8 cellular contexts compared by ENCODE assay signal in the genomic region with DNA sequence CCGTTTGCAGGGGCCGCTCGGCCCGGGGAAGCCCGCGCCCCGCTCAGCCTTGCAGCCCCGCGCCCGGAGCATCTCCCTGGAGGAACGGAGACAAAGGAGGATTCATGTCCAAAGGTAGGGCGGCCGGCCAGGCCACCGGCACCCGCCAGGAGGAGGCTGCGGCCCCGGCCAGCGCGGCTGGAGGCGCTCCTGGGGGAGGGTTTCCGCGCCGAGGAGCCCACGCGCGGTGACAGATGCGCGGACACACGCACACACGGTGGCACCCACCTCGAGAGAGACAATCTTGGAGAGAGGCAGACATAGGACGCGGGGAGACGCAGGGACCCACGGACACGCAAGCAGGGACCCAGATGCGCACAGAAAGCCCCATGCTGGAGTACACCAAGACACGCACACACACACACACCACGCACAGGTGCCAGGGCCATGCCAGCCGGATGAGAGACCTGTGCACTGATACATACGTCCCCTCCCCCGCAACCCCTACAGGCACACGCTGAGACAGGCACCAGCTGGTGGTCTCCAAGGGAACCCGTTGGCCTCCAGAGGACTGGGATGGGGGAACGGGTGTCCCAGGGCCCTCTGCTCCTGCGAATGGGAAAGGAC. TPM values are rescaled to one million over a fixed set of nuclear protein-coding genes. Genes with fewer than 3 reads are reported as not detected.
DNase-seq lines count a peak whose midpoint lies in the region; ATAC-seq, FAIRE-seq and TF ChIP-seq lines count a peak whose summit lies in the region.

No MANE protein-coding gene starts in this region.

- H2BK20ac ChIP-seq in H1 (ENCODE audit: low read length) = 0 out of 2 replicates have a peak overlapping the region, but pooled peaks have one; percentile 34

- WGBS in H1 (ENCODE audit: extremely low coverage in 1 of 2, insufficient coverage in 1 of 2, insufficient read length in 1 of 2, insufficient replicate concordance in 2 of 2, low coverage in 1 of 2, low lambda C conversion rate in 2 of 2, missing lambda C conversion rate in 1 of 2), 2 experiments = 8% methylated on average over 27 of the region's 46 CpGs; no CpG with 5 or more reads in 1 of the 2 experiments
- WGBS in sigmoid colon, 2 donors = 3 to 4% methylated on average over 46 of the region's 46 CpGs

- H3K36me3 ChIP-seq in H1 (ENCODE audit: control insufficient read depth in 2 of 4, insufficient read depth in 4 of 4, low read length in 3 of 4) (no peaks in the 10 kb centered on the region), sigmoid colon (no peaks in the 10 kb centered on the region)

- H2BK5ac ChIP-seq in H1 (ENCODE audit: low read depth, low read length) = no peak overlapping the region

- peaks cover 2% of the 10 kb centered on the region; the same call in 1 of the 2 replicates for H3K79me1 ChIP-seq in H1 (ENCODE audit: low read depth, low read length)

- no peak for TF ChIP-seq CTCF in H1 (IDR thresholded peaks at IDR 0.05; ENCODE audit: control extremely low read depth in 1 of 3, insufficient read depth in 1 of 3, low read depth in 1 of 3, low read length in 3 of 3)
- no peak for TF ChIP-seq CTCF in sigmoid colon (IDR thresholded peaks at IDR 0.05)

- H3K27ac ChIP-seq in H1 (ENCODE audit: low read depth, low read length) (no peak overlapping the region), sigmoid colon (no peak overlapping the region)

- no peak for TF ChIP-seq RAD21 in H1 (IDR thresholded peaks at IDR 0.05 in 1 of 2, conservative IDR thresholded peaks at IDR 0.05 in 1 of 2; ENCODE audit: low read depth in 2 of 2, low read length in 2 of 2)

- H3K23me2 ChIP-seq in H1 (ENCODE audit: low read depth, low read length) = peaks cover 13% of the 10 kb centered on the region

- peak overlapping the region; percentile 68 to 87 (median 79) for H3K4me3 ChIP-seq in H1 (ENCODE audit: extremely low read depth in 1 of 4, insufficient read depth in 2 of 4, low read depth in 3 of 4, low read length in 4 of 4)
- peak overlapping the region; percentile 16 to 50 (median 40) for H3K4me3 ChIP-seq in sigmoid colon

- H2BK120ac ChIP-seq in H1 (replicated peaks; ENCODE audit: low read depth, low read length) = no peak overlapping the region

- intact Hi-C loops in sigmoid colon (cut with DNase I) = no loop called here

- peak overlapping the region; percentile 31 for H3K14ac ChIP-seq in H1 (ENCODE audit: insufficient read length)

- H4K8ac ChIP-seq in H1 (ENCODE audit: extremely low read depth, insufficient read depth, low read length) = peak overlapping the region; percentile 83

- TF ChIP-seq POLR2A in H1 (IDR thresholded peaks at IDR 0.05; ENCODE audit: control extremely low read depth in 1 of 2, low read depth in 2 of 2, low read length in 2 of 2) (no peak), sigmoid colon (IDR thresholded peaks at IDR 0.05) (no peak)

- peak overlapping the region; percentile 82 for H4K91ac ChIP-seq in H1 (replicated peaks; ENCODE audit: insufficient read length, low read length)

- H3K18ac ChIP-seq in H1 (ENCODE audit: extremely low read depth, low read length) = peak overlapping the region; percentile 87

- H2BK12ac ChIP-seq in H1 (ENCODE audit: low read depth, low read length) = peak overlapping the region; percentile 95; the same call in 1 of the 2 replicates

- H3K27me3 ChIP-seq in H1 (replicated peaks in 1 of 4; ENCODE audit: control insufficient read depth in 3 of 4, extremely low read depth in 1 of 4, insufficient read depth in 3 of 4, low read length in 3 of 4) (peaks cover 10 to 29% (median 26%) of the 10 kb centered on the region in 4 experiments), sigmoid colon (peaks cover 21 to 62% (median 43%) of the 10 kb centered on the region in 3 donors)

- H2AK5ac ChIP-seq in H1 (ENCODE audit: low read depth, low read length) = peak overlapping the region; percentile 28; the same call in 1 of the 2 replicates

- CTCF ChIA-PET in H1 (lab: Charles Lee; ENCODE audit: partially characterized antibody) = interaction anchor here (1.1 to 2.3 kb wide), 5 partner anchors 10 to 142 kb away, joined by 4 to 14 read pairs (median 6); no protein-coding TSS in a partner anchor

- no peaks in the 10 kb centered on the region for H3K9me3 ChIP-seq in H1 (ENCODE audit: insufficient read depth in 2 of 2, low read depth in 1 of 2, low read length in 1 of 2)
- no peaks in the 10 kb centered on the region for H3K9me3 ChIP-seq in sigmoid colon

- peak overlapping the region; percentile 31; the same call in 1 of the 2 replicates for H2BK15ac ChIP-seq in H1 (ENCODE audit: low read length)

- peak overlapping the region; percentile 2; the same call in 1 of the 2 replicates for H2AFZ ChIP-seq in H1 (ENCODE audit: low read length)

- ATAC-seq in GM19455 (IDR thresholded peaks at IDR 0.05; ENCODE audit: unreplicated experiment) = no peak

- peak; percentile 34 to 53 for DNase-seq in NCI-H2081 (lab: John Stamatoyannopoulos, UW)
- DNase-seq in NCI-H2081 treated with DMSO at 0.1 percent for 48 hours (lab: John Stamatoyannopoulos, UW) = no peak
- peak; percentile 59 to 81 for DNase-seq in NCI-H524 (lab: John Stamatoyannopoulos, UW)
- DNase-seq in H1 (ENCODE audit: low read depth in 1 of 2, low spot score in 2 of 2) = peak in 1 of 2 experiments; percentile 64
- no peak for DNase-seq in sigmoid colon
- no peak for DNase-seq in cerebellar nuclear complex (lab: John Stamatoyannopoulos, UW)
- DNase-seq in GDM1 (lab: John Stamatoyannopoulos, UW) = no peak

- no peak overlapping the region for H3K56ac ChIP-seq in H1 (replicated peaks; ENCODE audit: insufficient read length, low read depth, low read length)

- peaks cover 0 to 5% of the 10 kb centered on the region in 2 experiments; a peak in 1 of 4 replicates for H3K79me2 ChIP-seq in H1 (ENCODE audit: control insufficient read depth in 1 of 2, insufficient read depth in 2 of 2, low read length in 2 of 2)

- peaks cover 0 to 8% of the 10 kb centered on the region in 2 experiments for H4K20me1 ChIP-seq in H1 (replicated peaks in 1 of 2; ENCODE audit: control insufficient read depth in 1 of 2, insufficient read depth in 2 of 2, low read length in 2 of 2)

- POLR2A ChIA-PET in H1 (lab: Charles Lee; ENCODE audit: partially characterized antibody) = interaction anchor here (0.6 to 1.5 kb wide), 11 partner anchors 10 to 286 kb away, joined by 3 to 7 read pairs (median 4); a partner anchor contains a TSS

- H3K4me1 ChIP-seq in H1 (replicated peaks in 1 of 4; ENCODE audit: control insufficient read depth in 3 of 4, insufficient read depth in 4 of 4, low read length in 3 of 4) (peaks cover 0 to 14% (median 10%) of the 10 kb centered on the region in 4 experiments; a peak in 6 of 7 replicates), sigmoid colon (peaks cover 0 to 12% (median 11%) of the 10 kb centered on the region in 4 donors)

- TF ChIP-seq EP300 in H1 (IDR thresholded peaks at IDR 0.05; ENCODE audit: borderline replicate concordance in 1 of 2, low read depth in 2 of 2, low read length in 2 of 2) (no peak), sigmoid colon (IDR thresholded peaks at IDR 0.05) (no peak)

- peak overlapping the region; percentile 15 for H4K5ac ChIP-seq in H1 (ENCODE audit: insufficient read length, low read depth, low read length)

- H3K4me2 ChIP-seq in H1 (ENCODE audit: insufficient read depth in 1 of 2, low read depth in 2 of 2, low read length in 2 of 2) = peak overlapping the region; percentile 89 to 98

- peak overlapping the region; percentile 98 for H3K4ac ChIP-seq in H1 (replicated peaks; ENCODE audit: insufficient read length, low read depth, low read length)

- no peak for FAIRE-seq in H1 (lab: Jason Lieb, UNC)

- peak overlapping the region; percentile 12 for H3K23ac ChIP-seq in H1 (ENCODE audit: insufficient read length)

- peak overlapping the region; percentile 45 to 58 (median 55) for H3K9ac ChIP-seq in H1 (replicated peaks in 1 of 4; ENCODE audit: extremely low read depth in 1 of 4, low read depth in 3 of 4, low read length in 3 of 4)

RNA-seq across cellular contexts. Expression of a gene that starts 7.8 kb away (rescaled TPM):
- 38.9 and 39.1 TPM in 2 replicates for total RNA-seq in H1 (2021; fragmentation: NEBNext Ultra II Directional; extraction: Animal tissue kit (Norgen Biotek cat#: 25700))
- polyA plus RNA-seq in H1 (2011; rRNA removed) = 39.7 and 52.9 TPM in 2 replicates
- 49.5 TPM for polyA plus RNA-seq in H1 (2011; cell fraction: cytosol; rRNA removed)
- polyA plus RNA-seq in H1 (2011; cell fraction: nucleus; rRNA removed) = 42.1 TPM
- polyA plus RNA-seq in H1 (2012, experiment 1 of 2) = 45.3 to 51.2 TPM (median 49.0 TPM) in 4 replicates
- 25.0 TPM for polyA plus RNA-seq in H1 (2012, experiment 2 of 2)
- polyA plus RNA-seq in H1 (2013, experiment 1 of 2) = 20.4 TPM
- 21.2 TPM for polyA plus RNA-seq in H1 (2013, experiment 2 of 2)
- 66.0 and 66.2 TPM in 2 replicates for polyA minus RNA-seq in H1 (2011; rRNA and poly(A)+ RNA removed)
- polyA minus RNA-seq in H1 (2011; cell fraction: cytosol; rRNA and poly(A)+ RNA removed) = 28.8 TPM
- 22.9 TPM for polyA minus RNA-seq in H1 (2011; cell fraction: nucleus; rRNA and poly(A)+ RNA removed)
- 1 to 10 TPM; 1.1 to 1.6 (median 1.3) TPM for total RNA-seq in sigmoid colon
- polyA plus RNA-seq in sigmoid colon = under 1 TPM; 0.46 to 0.71 (median 0.60) TPM

RNA-seq across cellular contexts. Expression of a gene that starts 21.5 kb away (rescaled TPM):
- total RNA-seq in H1 (2021; fragmentation: NEBNext Ultra II Directional; extraction: Animal tissue kit (Norgen Biotek cat#: 25700)) = not detected in 2 replicates
- polyA plus RNA-seq in H1 (2011; rRNA removed) (not detected in 2 replicates), sigmoid colon (1 to 10 TPM in 1 of 3 donors, under 1 TPM in 1, not detected in 1; 0.89 to 1.2 TPM)
- polyA plus RNA-seq in H1 (2011; cell fraction: cytosol; rRNA removed) = not detected
- polyA plus RNA-seq in H1 (2011; cell fraction: nucleus; rRNA removed) = not detected
- polyA plus RNA-seq in H1 (2012, experiment 1 of 2) = not detected in 4 replicates
- not detected for polyA plus RNA-seq in H1 (2012, experiment 2 of 2)
- not detected for polyA plus RNA-seq in H1 (2013, experiment 1 of 2)
- polyA plus RNA-seq in H1 (2013, experiment 2 of 2) = not detected
- polyA minus RNA-seq in H1 (2011; rRNA and poly(A)+ RNA removed) = not detected in 2 replicates
- polyA minus RNA-seq in H1 (2011; cell fraction: cytosol; rRNA and poly(A)+ RNA removed) = not detected
- not detected for polyA minus RNA-seq in H1 (2011; cell fraction: nucleus; rRNA and poly(A)+ RNA removed)
- total RNA-seq in sigmoid colon = 1 to 10 TPM in 1 of 4 donors, under 1 TPM in 3; 0.71 to 2.8 (median 0.89) TPM

RNA-seq across cellular contexts. Expression of a gene that starts 30.1 kb away (rescaled TPM):
- total RNA-seq in H1 (2021; fragmentation: NEBNext Ultra II Directional; extraction: Animal tissue kit (Norgen Biotek cat#: 25700)) = 30.0 and 32.0 TPM in 2 replicates
- 80.4 and 94.6 TPM in 2 replicates for polyA plus RNA-seq in H1 (2011; rRNA removed)
- 68.6 TPM for polyA plus RNA-seq in H1 (2011; cell fraction: cytosol; rRNA removed)
- 146 TPM for polyA plus RNA-seq in H1 (2011; cell fraction: nucleus; rRNA removed)
- polyA plus RNA-seq in H1 (2012, experiment 1 of 2) = 22.9 to 58.2 TPM (median 53.9 TPM) in 4 replicates
- polyA plus RNA-seq in H1 (2012, experiment 2 of 2) = 81.1 TPM
- polyA plus RNA-seq in H1 (2013, experiment 1 of 2) = 54.0 TPM
- 50.9 TPM for polyA plus RNA-seq in H1 (2013, experiment 2 of 2)
- polyA minus RNA-seq in H1 (2011; rRNA and poly(A)+ RNA removed) = 43.8 and 44.6 TPM in 2 replicates
- 29.3 TPM for polyA minus RNA-seq in H1 (2011; cell fraction: cytosol; rRNA and poly(A)+ RNA removed)
- 48.6 TPM for polyA minus RNA-seq in H1 (2011; cell fraction: nucleus; rRNA and poly(A)+ RNA removed)
- total RNA-seq in sigmoid colon = 1 to 10 TPM in 3 of 4 donors, not detected in 1; 1.1 to 5.4 (median 2.5) TPM
- 10 to 100 TPM; 24.0 to 48.5 (median 35.8) TPM for polyA plus RNA-seq in sigmoid colon

RNA-seq across cellular contexts. Expression of a gene that starts 50.5 kb away (rescaled TPM):
- 1.8 and 2.0 TPM in 2 replicates for total RNA-seq in H1 (2021; fragmentation: NEBNext Ultra II Directional; extraction: Animal tissue kit (Norgen Biotek cat#: 25700))
- polyA plus RNA-seq in H1 (2011; rRNA removed) (1.4 TPM in 2 replicates), sigmoid colon (10 to 100 TPM in 1 of 3 donors, 1 to 10 TPM in 1, under 1 TPM in 1; 0.23 to 23.9 (median 1.2) TPM)
- polyA plus RNA-seq in H1 (2011; cell fraction: cytosol; rRNA removed) = 1.00 TPM
- 4.9 TPM for polyA plus RNA-seq in H1 (2011; cell fraction: nucleus; rRNA removed)
- polyA plus RNA-seq in H1 (2012, experiment 1 of 2) = 1.0 to 1.8 TPM (median 1.3 TPM) in 4 replicates
- 0.73 TPM for polyA plus RNA-seq in H1 (2012, experiment 2 of 2)
- polyA plus RNA-seq in H1 (2013, experiment 1 of 2) = 1.6 TPM
- 1.6 TPM for polyA plus RNA-seq in H1 (2013, experiment 2 of 2)
- polyA minus RNA-seq in H1 (2011; rRNA and poly(A)+ RNA removed) = 0.83 and 1.5 TPM in 2 replicates
- polyA minus RNA-seq in H1 (2011; cell fraction: cytosol; rRNA and poly(A)+ RNA removed) = 1.2 TPM
- 1.6 TPM for polyA minus RNA-seq in H1 (2011; cell fraction: nucleus; rRNA and poly(A)+ RNA removed)
- not detected for total RNA-seq in sigmoid colon

Comparison
In these comparisons a context has a peak if more than half of its experiments do, and no peak if none do; other contexts are left out.
1. DNase-seq: peak in NCI-H2081 (2 of 2) and NCI-H524 (2 of 2); none in NCI-H2081 treated with DMSO at 0.1 percent for 48 hours (single experiment), sigmoid colon (single experiment), cerebellar nuclear complex (0 of 2) and GDM1 (single experiment).
2. RNA of a gene that starts 7.8 kb away (total RNA-seq): 38.9 to 39.1 TPM in H1; 1.1 to 1.6 TPM in sigmoid colon; every median in the first group is over 10 times any median in the second.